13 cellular contexts compared by ENCODE assay signal in genomic region chr1:43143441-43143888, GRCh38. TPM values are rescaled to one million over a fixed set of nuclear protein-coding genes. Genes with fewer than 3 reads are reported as not detected.
DNase-seq lines count a peak whose midpoint lies in the region; ATAC-seq, FAIRE-seq and TF ChIP-seq lines count a peak whose summit lies in the region.
"Had no signal": no experiment of that assay in that cellular context is flagged by ENCODE, and none has a peak within 500 bp of the region (broad histone marks: within the 10 kb centered on the region; RNA-seq: fewer than 3 reads in every experiment).

No MANE protein-coding gene starts in this region.

- POLR2A ChIA-PET in OCI-LY7 (lab: Charles Lee) = no interaction called here

- H3K4me1 ChIP-seq in OCI-LY7 (ENCODE audit: insufficient read depth, low read length, poor library complexity, severe bottlenecking) = no peaks in the 10 kb centered on the region
- peaks cover 0 to 3% of the 10 kb centered on the region in 2 donors for H3K4me1 ChIP-seq in kidney (ENCODE audit: control insufficient read depth in 1 of 2, insufficient read depth in 1 of 2, low read depth in 1 of 2, low read length in 2 of 2)

- ATAC-seq in HG02759 (IDR thresholded peaks at IDR 0.05; ENCODE audit: unreplicated experiment) = no peak
- ATAC-seq: stimulated activated naive B cell treated with anti-CD40 and anti-IgM and Interleukin-4, amounts not matched to agents 10 μg/mL and 1 μg/mL and 100 μg/mL, for 72 hours had no signal

- no peak overlapping the region for H3K27ac Mint-ChIP-seq in glutamatergic neuron (ENCODE audit: unreplicated experiment)
- H3K27ac Mint-ChIP-seq: stimulated activated naive B cell treated with anti-CD40 and anti-IgM and Interleukin-4, amounts not matched to agents 10 μg/mL and 1 μg/mL and 100 μg/mL, for 72 hours had no signal

- H3K27ac ChIP-seq in C4-2B (no peak overlapping the region; the same call in 1 of the 2 replicates), OCI-LY7 (ENCODE audit: low read depth, low read length, poor library complexity, severe bottlenecking) (no peak overlapping the region), kidney (ENCODE audit: low read depth in 2 of 2, low read length in 2 of 2) (no peak overlapping the region)

- no peak overlapping the region for H2AFZ ChIP-seq in OCI-LY7 (ENCODE audit: low read length)

- H3K27me3 Mint-ChIP-seq in glutamatergic neuron (ENCODE audit: unreplicated experiment) = peaks cover 2% of the 10 kb centered on the region

- TF ChIP-seq CTCF in C4-2B (conservative IDR thresholded peaks at IDR 0.05) (peak; percentile 65), GM12864 (IDR thresholded peaks at IDR 0.05; ENCODE audit: low read depth, low read length, missing control alignments) (peak; percentile 52), OCI-LY7 (conservative IDR thresholded peaks at IDR 0.05; ENCODE audit: low read length) (peak; percentile 78), glutamatergic neuron (IDR thresholded peaks at IDR 0.05; ENCODE audit: partially characterized antibody, unreplicated experiment) (peak; percentile 61), kidney (IDR thresholded peaks at IDR 0.05; ENCODE audit: borderline replicate concordance, extremely low read depth, insufficient read depth) (no peak)

- DNase-seq in GM12864 (ENCODE audit: low read depth) (no peak), OCI-LY7 (ENCODE audit: low spot score) (peak; percentile 22), glutamatergic neuron (peak; percentile 26), kidney (no peak), AG20443 (ENCODE audit: low spot score) (no peak), midbrain (lab: John Stamatoyannopoulos, UW) (no peak)
- DNase-seq: anterior cingulate cortex; retina; stimulated activated naive B cell treated with anti-CD40 and anti-IgM and Interleukin-4, amounts not matched to agents 10 μg/mL and 1 μg/mL and 100 μg/mL, for 72 hours had no signal

- no peak overlapping the region for H3K4me2 ChIP-seq in OCI-LY7 (ENCODE audit: low read length)

- H3K36me3 ChIP-seq in OCI-LY7 (ENCODE audit: insufficient read depth, low read length) = no peaks in the 10 kb centered on the region
- no peaks in the 10 kb centered on the region for H3K36me3 ChIP-seq in kidney (ENCODE audit: control insufficient read depth in 1 of 2, insufficient read depth in 2 of 2, low read length in 2 of 2)

- no TSS peak for BruUV-seq in OCI-LY7 (replicated peaks; lab: Mats Ljungman, UMichigan)

- CTCF ChIA-PET in OCI-LY7 (lab: Charles Lee; ENCODE audit: unreplicated experiment) = no interaction called here

- FAIRE-seq in kidney (lab: Jason Lieb, UNC) = no peak
- FAIRE-seq: GM18507, TTC549 had no signal

- H3K9me2 ChIP-seq in OCI-LY7 (ENCODE audit: insufficient read depth, low read length) = no peaks in the 10 kb centered on the region

- intact Hi-C loops in OCI-LY7 (cut with micrococcal nuclease; ENCODE audit: unreplicated experiment) = no loop called here
- intact Hi-C loops in kidney (cut with DNase I) = no loop called here

- no peaks in the 10 kb centered on the region for H3K36me3 Mint-ChIP-seq in glutamatergic neuron (ENCODE audit: unreplicated experiment)
- H3K36me3 Mint-ChIP-seq: stimulated activated naive B cell treated with anti-CD40 and anti-IgM and Interleukin-4, amounts not matched to agents 10 μg/mL and 1 μg/mL and 100 μg/mL, for 72 hours had no signal

- H3K9me3 Mint-ChIP-seq in glutamatergic neuron (ENCODE audit: unreplicated experiment) = peaks cover 3% of the 10 kb centered on the region

- no peaks in the 10 kb centered on the region for H4K20me1 ChIP-seq in OCI-LY7 (ENCODE audit: insufficient read depth, low read length)

- H3K9me3 ChIP-seq in OCI-LY7 (ENCODE audit: low read length) (no peaks in the 10 kb centered on the region), kidney (ENCODE audit: control insufficient read depth in 1 of 2, low read length in 2 of 2) (no peaks in the 10 kb centered on the region)

- H3K4me3 ChIP-seq in GM12864 (ENCODE audit: low read depth, low read length) (no peak overlapping the region), OCI-LY7 (ENCODE audit: low read depth, low read length, poor library complexity, severe bottlenecking) (no peak overlapping the region), kidney (ENCODE audit: low read length in 2 of 2) (no peak overlapping the region)

- no peak overlapping the region for H3K4me3 Mint-ChIP-seq in glutamatergic neuron (ENCODE audit: unreplicated experiment)
- H3K4me3 Mint-ChIP-seq: stimulated activated naive B cell treated with anti-CD40 and anti-IgM and Interleukin-4, amounts not matched to agents 10 μg/mL and 1 μg/mL and 100 μg/mL, for 72 hours had no signal

- H3K9ac ChIP-seq in kidney (ENCODE audit: low read length in 2 of 2) = no peak overlapping the region

- H3K4me1 Mint-ChIP-seq in glutamatergic neuron (ENCODE audit: low read depth, unreplicated experiment) = no peaks in the 10 kb centered on the region

- H3K79me2 ChIP-seq in OCI-LY7 (ENCODE audit: insufficient read depth, low read depth, low read length) = no peaks in the 10 kb centered on the region

RNA-seq across cellular contexts. Expression of gene EBNA1BP2, which starts 28.6 kb away (rescaled TPM):
- 65.4 and 105 TPM in 2 replicates for total RNA-seq in OCI-LY7 (2014; rRNA removed; shearing (Covaris generic))
- 48.4 and 63.0 TPM in 2 replicates for total RNA-seq in OCI-LY7 (2022)
- total RNA-seq in glutamatergic neuron (ENCODE audit: unreplicated experiment) = 31.3 TPM
- total RNA-seq in kidney = 52.5 TPM
- polyA plus RNA-seq in kidney (ENCODE audit: insufficient read depth, low read depth, low replicate concordance) = 98.8 TPM

RNA-seq across cellular contexts. Expression of gene CFAP57, which starts 28.7 kb away (rescaled TPM):
- total RNA-seq in OCI-LY7 (2014; rRNA removed; shearing (Covaris generic)) = 0.05 TPM in 1 of 2 replicates, not detected in the other
- 0.17 and 0.26 TPM in 2 replicates for total RNA-seq in OCI-LY7 (2022)
- total RNA-seq in glutamatergic neuron (ENCODE audit: unreplicated experiment) = 5.0 TPM
- total RNA-seq in kidney = 2.3 TPM
- 0.34 TPM for polyA plus RNA-seq in kidney (ENCODE audit: insufficient read depth, low read depth, low replicate concordance)

Comparison
In these comparisons a context has a peak if more than half of its experiments do, and no peak if none do; other contexts are left out.
1. DNase-seq: peak in OCI-LY7 (single experiment) and glutamatergic neuron (single experiment); none in GM12864 (single experiment), kidney (single experiment), AG20443 (single experiment) and midbrain (single experiment).